In genomic region chr2:220279372-220279771, GRCh38 we compare ENCODE assay signal across 18 cellular contexts.
A peak's percentile ranks its signal among the peaks of the same experiment; 100 is the strongest.
DNase-seq lines count a peak whose midpoint lies in the region; ATAC-seq and TF ChIP-seq lines count a peak whose summit lies in the region.
"Had no signal": no experiment of that assay in that cellular context is flagged by ENCODE, and none has a peak within 500 bp of the region (broad histone marks: within the 10 kb centered on the region; RNA-seq: fewer than 3 reads in every experiment).

No MANE protein-coding gene starts in this region.

- intact Hi-C loops in activated CD4-positive, alpha-beta T cell treated with anti-CD3 and anti-CD28 coated beads for 36 hours (cut with DNase I, micrococcal nuclease), result no loop called here

- H3K9me3 Mint-ChIP-seq in activated CD4-positive, alpha-beta T cell treated with anti-CD3 and anti-CD28 coated beads for 36 hours (ENCODE audit: low read depth), result no peaks in the 10 kb centered on the region

- H3K4me1 Mint-ChIP-seq in activated CD4-positive, alpha-beta T cell treated with anti-CD3 and anti-CD28 coated beads for 36 hours, result no peaks in the 10 kb centered on the region
- H3K4me1 Mint-ChIP-seq: activated naive CD4-positive, alpha-beta T cell treated with anti-CD3 and anti-CD28 coated beads, Interleukin-2, amount 50 U/mL, for 24 hours; naive thymus-derived CD8-positive, alpha-beta T cell had no signal

- no peak overlapping the region for H3K27ac Mint-ChIP-seq in activated CD4-positive, alpha-beta T cell treated with anti-CD3 and anti-CD28 coated beads for 36 hours
- H3K27ac Mint-ChIP-seq: activated naive CD4-positive, alpha-beta T cell treated with anti-CD3 and anti-CD28 coated beads, Interleukin-2, amount 50 U/mL, for 24 hours; CD8-positive, alpha-beta T cell; naive thymus-derived CD8-positive, alpha-beta T cell had no signal

- H3K9me3 ChIP-seq in MG63, result no peaks in the 10 kb centered on the region
- H3K9me3 ChIP-seq: right atrium auricular region had no signal

- H3K36me3 ChIP-seq in BJ (ENCODE audit: control insufficient read depth, insufficient read depth, low read length) (no peaks in the 10 kb centered on the region), MG63 (no peaks in the 10 kb centered on the region)
- H3K36me3 ChIP-seq: right atrium auricular region had no signal

- H3K36me3 Mint-ChIP-seq in activated CD4-positive, alpha-beta T cell treated with anti-CD3 and anti-CD28 coated beads for 36 hours (ENCODE audit: low read depth), result no peaks in the 10 kb centered on the region
- H3K36me3 Mint-ChIP-seq: activated naive CD4-positive, alpha-beta T cell treated with anti-CD3 and anti-CD28 coated beads, Interleukin-2, amount 50 U/mL, for 24 hours; CD8-positive, alpha-beta T cell; naive thymus-derived CD8-positive, alpha-beta T cell had no signal

- no peak for ATAC-seq in activated CD4-positive, alpha-beta T cell treated with anti-CD3 and anti-CD28 coated beads for 36 hours
- ATAC-seq: CD8-positive, alpha-beta T cell; naive thymus-derived CD8-positive, alpha-beta T cell had no signal

- peak; percentile 56 for DNase-seq in BJ (ENCODE audit: low read depth)
- DNase-seq in MG63, result peak; percentile 40
- peak; percentile 61 for DNase-seq in choroid plexus epithelial cell (ENCODE audit: low read depth)
- DNase-seq in non-pigmented ciliary epithelial cell (ENCODE audit: low read depth), result peak; percentile 94
- DNase-seq in activated CD4-positive, alpha-beta T cell treated with anti-CD3 and anti-CD28 coated beads for 36 hours, result no peak
- no peak for DNase-seq in SW480 (ENCODE audit: low spot score)
- no peak for DNase-seq in GF-D8 (lab: John Stamatoyannopoulos, UW)
- DNase-seq in SKM-1 treated with dmso at 0.1 percent for 144 hours (lab: John Stamatoyannopoulos, UW; ENCODE audit: unreplicated experiment), result no peak
- DNase-seq: CD8-positive, alpha-beta T cell; glutamatergic neuron; naive thymus-derived CD8-positive, alpha-beta T cell; NCI-H1694 treated with DMSO at 0.1 percent for 48 hours; NCI-H69; SHP77; stimulated activated naive CD4-positive, alpha-beta T cell treated with Interleukin-2 at 50 U/mL for 16 hours had no signal

- H3K4me3 ChIP-seq in BJ (ENCODE audit: low read depth, low read length) (no peak overlapping the region), MG63 (no peak overlapping the region), choroid plexus epithelial cell (ENCODE audit: low read depth, low read length) (no peak overlapping the region)
- H3K4me3 ChIP-seq: coronary artery, right atrium auricular region had no signal

- TF ChIP-seq CTCF in BJ (IDR thresholded peaks at IDR 0.05; ENCODE audit: insufficient read depth, low read depth, low read length) (no peak), choroid plexus epithelial cell (conservative IDR thresholded peaks at IDR 0.05; ENCODE audit: low read depth, low read length) (no peak)

- H3K27me3 Mint-ChIP-seq in activated CD4-positive, alpha-beta T cell treated with anti-CD3 and anti-CD28 coated beads for 36 hours, result no peaks in the 10 kb centered on the region

- no peak overlapping the region for H3K4me3 Mint-ChIP-seq in activated CD4-positive, alpha-beta T cell treated with anti-CD3 and anti-CD28 coated beads for 36 hours
- H3K4me3 Mint-ChIP-seq: activated naive CD4-positive, alpha-beta T cell treated with anti-CD3 and anti-CD28 coated beads, Interleukin-2, amount 50 U/mL, for 24 hours; CD8-positive, alpha-beta T cell; naive thymus-derived CD8-positive, alpha-beta T cell had no signal

- H3K27me3 ChIP-seq in BJ (ENCODE audit: control insufficient read depth, insufficient read depth, low read length) (no peaks in the 10 kb centered on the region), MG63 (no peaks in the 10 kb centered on the region)
- H3K27me3 ChIP-seq: right atrium auricular region had no signal

- POLR2A ChIA-PET in BJ (lab: Charles Lee), result no interaction called here
- POLR2A ChIA-PET in activated CD4-positive, alpha-beta T cell treated with anti-CD3 and anti-CD28 coated beads for 36 hours (lab: Charles Lee), result interaction anchor here (0.8 kb wide), 1 partner anchor 11 kb away, joined by 3 read pairs; no protein-coding TSS in a partner anchor

- CTCF ChIA-PET in BJ (lab: Yijun Ruan, JAX), result interaction anchor here (0.9 kb wide), 1 partner anchor 174 kb away, joined by 4 read pairs; no protein-coding TSS in a partner anchor
- CTCF ChIA-PET in activated CD4-positive, alpha-beta T cell treated with anti-CD3 and anti-CD28 coated beads for 36 hours (lab: Charles Lee), result no interaction called here

Comparison
In these comparisons a context has a peak if more than half of its experiments do, and no peak if none do; other contexts are left out.
1. DNase-seq: peak in BJ (single experiment), MG63 (single experiment), choroid plexus epithelial cell (single experiment) and non-pigmented ciliary epithelial cell (single experiment); none in activated CD4-positive, alpha-beta T cell treated with anti-CD3 and anti-CD28 coated beads for 36 hours (single experiment), SW480 (single experiment), GF-D8 (single experiment) and SKM-1 treated with dmso at 0.1 percent for 144 hours (single experiment).